In the genomic region with DNA sequence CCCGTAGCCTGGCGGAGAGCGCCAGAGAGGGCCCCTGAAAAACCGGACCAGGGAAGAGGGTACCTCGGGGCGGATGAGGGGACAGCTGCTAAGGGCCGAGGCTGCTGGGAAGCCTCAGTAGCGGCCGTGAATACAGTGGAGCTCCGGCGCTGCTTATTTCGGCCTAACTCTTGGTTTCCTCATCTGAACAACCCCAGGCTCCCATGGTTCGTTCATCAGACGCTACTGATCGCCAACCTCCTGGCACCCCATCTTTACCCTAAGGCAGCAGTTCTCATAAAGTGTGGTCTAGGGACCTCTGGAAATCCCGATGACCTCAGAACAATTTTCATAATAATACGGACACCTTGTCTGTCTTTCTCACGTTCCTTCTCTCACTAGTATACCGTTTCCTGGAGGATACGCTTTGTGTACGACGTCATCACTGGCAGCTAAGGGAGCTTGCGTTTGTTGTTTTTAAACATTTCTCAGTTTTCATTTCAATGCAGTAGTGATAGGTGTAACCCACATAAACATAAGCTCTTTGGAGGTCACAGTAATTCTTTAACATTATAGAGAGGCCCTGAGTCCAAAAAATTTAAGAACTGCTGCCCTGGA, we compare ENCODE assay signal across 8 cellular contexts. TPM values are rescaled to one million over a fixed set of nuclear protein-coding genes. Genes with fewer than 3 reads are reported as not detected.
A peak's percentile ranks its signal among the peaks of the same experiment; 100 is the strongest.
DNase-seq lines count a peak whose midpoint lies in the region; ATAC-seq and TF ChIP-seq lines count a peak whose summit lies in the region.

No MANE protein-coding gene starts in this region.

- no peaks in the 10 kb centered on the region for H3K9me2 ChIP-seq in GM23338 (ENCODE audit: insufficient read depth)

- no peak for ATAC-seq in GM23338
- ATAC-seq in activated naive CD8-positive, alpha-beta T cell treated with anti-CD3 and anti-CD28 coated beads, Interleukin-2, amount 10 ng/mL, durations not matched to agents 7 days and 5 days (ENCODE audit: low read depth) = peak; percentile 37

- H4K20me1 ChIP-seq in GM23338 (replicated peaks; ENCODE audit: insufficient read depth) = 0 out of 2 replicates have a peak, but pooled peaks cover 7% of the 10 kb centered on the region

- H3K36me3 ChIP-seq in GM23338 (ENCODE audit: insufficient read depth) = no peaks in the 10 kb centered on the region
- H3K36me3 ChIP-seq in iPS-15b (ENCODE audit: control insufficient read depth, insufficient read depth, low read length) = no peaks in the 10 kb centered on the region
- no peaks in the 10 kb centered on the region for H3K36me3 ChIP-seq in spleen

- no peaks in the 10 kb centered on the region for H3K36me3 Mint-ChIP-seq in GM23338 (ENCODE audit: low read depth)
- peaks cover 2% of the 10 kb centered on the region for H3K36me3 Mint-ChIP-seq in activated naive CD8-positive, alpha-beta T cell treated with anti-CD3 and anti-CD28 coated beads, Interleukin-2, amount 10 ng/mL, durations not matched to agents 7 days and 5 days

- H3K27me3 Mint-ChIP-seq in GM23338 (ENCODE audit: insufficient read depth, low read depth, poor library complexity) = peaks cover 13% of the 10 kb centered on the region
- H3K27me3 Mint-ChIP-seq in activated naive CD8-positive, alpha-beta T cell treated with anti-CD3 and anti-CD28 coated beads, Interleukin-2, amount 10 ng/mL, durations not matched to agents 7 days and 5 days = peaks cover 11% of the 10 kb centered on the region

- H3K4me1 Mint-ChIP-seq in GM23338 = peaks cover 18% of the 10 kb centered on the region
- peaks cover 22% of the 10 kb centered on the region for H3K4me1 Mint-ChIP-seq in activated naive CD8-positive, alpha-beta T cell treated with anti-CD3 and anti-CD28 coated beads, Interleukin-2, amount 10 ng/mL, durations not matched to agents 7 days and 5 days

- whole genome bisulfite sequencing in spleen, 5 donors = 1 to 2% (median 1%) methylated on average over 22 to 23 of the region's 23 CpGs

- TF ChIP-seq POLR2A in spleen (IDR thresholded peaks at IDR 0.05) = no peak

- H3K27ac Mint-ChIP-seq in GM23338 = peak overlapping the region; percentile 43
- H3K27ac Mint-ChIP-seq in activated naive CD8-positive, alpha-beta T cell treated with anti-CD3 and anti-CD28 coated beads, Interleukin-2, amount 10 ng/mL, durations not matched to agents 7 days and 5 days = peak overlapping the region; percentile 98

- peak overlapping the region; percentile 26 for H3K9ac ChIP-seq in iPS-15b (ENCODE audit: low read depth, low read length)

- peak overlapping the region; percentile 97 for H3K4me3 Mint-ChIP-seq in GM23338
- peak overlapping the region; percentile 96 for H3K4me3 Mint-ChIP-seq in activated naive CD8-positive, alpha-beta T cell treated with anti-CD3 and anti-CD28 coated beads, Interleukin-2, amount 10 ng/mL, durations not matched to agents 7 days and 5 days

- DNase-seq in NCI-H82 (lab: John Stamatoyannopoulos, UW) (peak; percentile 52), NCI-H82 treated with DMSO at 0.1 percent for 48 hours (lab: John Stamatoyannopoulos, UW; ENCODE audit: unreplicated experiment) (no peak), GM23338 (ENCODE audit: low spot score) (peak; percentile 48), Kasumi-1 (lab: John Stamatoyannopoulos, UW) (peak; percentile 54 to 78), spleen (no peak)
- DNase-seq in activated naive CD8-positive, alpha-beta T cell treated with anti-CD3 and anti-CD28 coated beads, Interleukin-2, amount 10 ng/mL, durations not matched to agents 7 days and 5 days = no peak
- DNase-seq in central memory CD4-positive, alpha-beta T cell = no peak

- POLR2A ChIA-PET in activated naive CD8-positive, alpha-beta T cell treated with anti-CD3 and anti-CD28 coated beads, Interleukin-2, amount 10 ng/mL, durations not matched to agents 7 days and 5 days (lab: Charles Lee) = no interaction called here

- H3K4me1 ChIP-seq in GM23338 (ENCODE audit: insufficient read depth) = peaks cover 9% of the 10 kb centered on the region
- peaks cover 4% of the 10 kb centered on the region for H3K4me1 ChIP-seq in iPS-15b (ENCODE audit: control insufficient read depth, insufficient read depth, low read length)
- peaks cover 11 to 50% (median 27%) of the 10 kb centered on the region in 6 donors for H3K4me1 ChIP-seq in spleen

- H3K79me2 ChIP-seq in GM23338 (replicated peaks; ENCODE audit: insufficient read depth) = peaks cover 37% of the 10 kb centered on the region

- intact Hi-C loops in spleen (cut with DNase I; ENCODE audit: low total_unique reads) = loop anchor here (5.0 kb wide), 1 partner anchor 142 kb away; a partner anchor contains a TSS

- peaks cover 5% of the 10 kb centered on the region; the same call in 2 of the 3 replicates for H3K9me3 Mint-ChIP-seq in GM23338
- no peaks in the 10 kb centered on the region for H3K9me3 Mint-ChIP-seq in activated naive CD8-positive, alpha-beta T cell treated with anti-CD3 and anti-CD28 coated beads, Interleukin-2, amount 10 ng/mL, durations not matched to agents 7 days and 5 days

- peak overlapping the region; percentile 97; the same call in 1 of the 2 replicates for H3K27ac ChIP-seq in GM23338 (ENCODE audit: low read depth)
- H3K27ac ChIP-seq in spleen = peak overlapping the region; percentile 89 to 97 (median 92)

- H3K4me3 ChIP-seq in GM23338 (peak overlapping the region; percentile 80), iPS-15b (ENCODE audit: low read depth, low read length) (peak overlapping the region; percentile 92), spleen (peak overlapping the region; percentile 37 to 97 (median 87))

- H3K27me3 ChIP-seq in GM23338 (ENCODE audit: insufficient read depth) (no peaks in the 10 kb centered on the region), iPS-15b (ENCODE audit: control insufficient read depth, insufficient read depth, low read length) (no peaks in the 10 kb centered on the region), spleen (replicated peaks in 1 of 7) (peaks cover 0 to 18% (median 7%) of the 10 kb centered on the region in 7 donors)

- H2AFZ ChIP-seq in GM23338 = peak overlapping the region; percentile 83

- peak overlapping the region; percentile 92 for H3K4me2 ChIP-seq in GM23338

- H3K9me3 ChIP-seq in iPS-15b (ENCODE audit: control insufficient read depth, insufficient read depth, low read length) = no peaks in the 10 kb centered on the region
- peaks cover 0 to 5% (median 0%) of the 10 kb centered on the region in 8 donors for H3K9me3 ChIP-seq in spleen

- TF ChIP-seq CTCF in GM23338 (conservative IDR thresholded peaks at IDR 0.05; ENCODE audit: low read depth in 2 of 2) (no peak), spleen (IDR thresholded peaks at IDR 0.05 in 8 of 11, conservative IDR thresholded peaks at IDR 0.05 in 3 of 11) (peak in 1 of 11 experiments; percentile 3)

- 0 out of 2 replicates have a peak, but pooled peaks cover 2% of the 10 kb centered on the region for H3F3A ChIP-seq in GM23338 (replicated peaks; ENCODE audit: low read depth)

TF ChIP-seq in GM23338, 12 proteins besides CTCF, POLR2A, EP300 and RAD21 (continues in another document):
- TF ChIP-seq STAT1 (IDR thresholded peaks at IDR 0.05; ENCODE audit: unreplicated experiment) (no peak), POLR2AphosphoS5 (IDR thresholded peaks at IDR 0.05; ENCODE audit: low read depth) (no peak; the same call in 1 of the 2 replicates), CREB1 (CRISPR knock-in tag; IDR thresholded peaks at IDR 0.05; ENCODE audit: low read depth) (peak; percentile 57)

RNA-seq across cellular contexts. Expression of a gene that starts 0.7 kb away (rescaled TPM):
- total RNA-seq in GM23338 (2014; rRNA removed; shearing (Covaris generic)) = 23.9 and 35.9 TPM in 2 replicates
- polyA plus RNA-seq in GM23338 (2016; fragmentation: Nextera tagmentation; extraction: Ambion mirVana) (13.8 and 15.3 TPM in 2 replicates), spleen (10 to 100 TPM in 2 of 3 donors, 1 to 10 TPM in 1; 9.9 to 18.9 (median 12.7) TPM)
- 10 to 100 TPM; 16.4 to 18.5 TPM for total RNA-seq in activated naive CD8-positive, alpha-beta T cell treated with anti-CD3 and anti-CD28 coated beads, Interleukin-2, amount 10 ng/mL, durations not matched to agents 7 days and 5 days
- 10 to 100 TPM; 15.0 to 23.4 (median 19.9) TPM for total RNA-seq in spleen

RNA-seq across cellular contexts. Expression of a gene that starts 59.5 kb away (rescaled TPM):
- total RNA-seq in GM23338 (2014; rRNA removed; shearing (Covaris generic)) = 0.14 TPM in 1 of 2 replicates, not detected in the other
- polyA plus RNA-seq in GM23338 (2016; fragmentation: Nextera tagmentation; extraction: Ambion mirVana) (not detected in 2 replicates), spleen (1 to 10 TPM in 1 of 3 donors, under 1 TPM in 2; 0.83 to 1.5 (median 0.83) TPM)
- not detected for total RNA-seq in activated naive CD8-positive, alpha-beta T cell treated with anti-CD3 and anti-CD28 coated beads, Interleukin-2, amount 10 ng/mL, durations not matched to agents 7 days and 5 days
- 1 to 10 TPM in 6 of 7 donors, under 1 TPM in 1; 0.57 to 3.1 (median 1.7) TPM for total RNA-seq in spleen

Comparison
In these comparisons a context has a peak if more than half of its experiments do, and no peak if none do; other contexts are left out.
1. DNase-seq: peak in NCI-H82 (single experiment), GM23338 (single experiment) and Kasumi-1 (2 of 2); none in NCI-H82 treated with DMSO at 0.1 percent for 48 hours (single experiment), activated naive CD8-positive, alpha-beta T cell treated with anti-CD3 and anti-CD28 coated beads, Interleukin-2, amount 10 ng/mL, durations not matched to agents 7 days and 5 days (single experiment), spleen (single experiment) and central memory CD4-positive, alpha-beta T cell (single experiment).
2. Peak in every context shown above with its lines, with median percentiles within 50 percentile points of each other: H3K4me3 ChIP-seq.